8 cellular contexts compared by ENCODE assay signal in genomic region chr16:28210979-28211505, GRCh38. TPM values are rescaled to one million over a fixed set of nuclear protein-coding genes. Genes with fewer than 3 reads are reported as not detected.
A peak's percentile ranks its signal among the peaks of the same experiment; 100 is the strongest.
DNase-seq lines count a peak whose midpoint lies in the region; ATAC-seq, FAIRE-seq and TF ChIP-seq lines count a peak whose summit lies in the region.

No MANE protein-coding gene starts in this region.

- TF ChIP-seq POLR2A in A549 (IDR thresholded peaks at IDR 0.05; ENCODE audit: low read length), result no peak; the same call in 1 of the 2 replicates
- TF ChIP-seq POLR2A in testis (IDR thresholded peaks at IDR 0.05), result no peak

- no peak overlapping the region for H4K91ac ChIP-seq in neuronal stem cell (ENCODE audit: low read depth, low read length, poor library complexity)

- TF ChIP-seq CTCF in A549 (IDR thresholded peaks at IDR 0.05), result no peak
- TF ChIP-seq CTCF in testis (IDR thresholded peaks at IDR 0.05), result no peak

- H3K27me3 ChIP-seq in neuronal stem cell (ENCODE audit: control insufficient read depth in 3 of 3, insufficient read depth in 3 of 3, low read depth in 1 of 3, low read length in 3 of 3) (no peaks in the 10 kb centered on the region), testis (no peaks in the 10 kb centered on the region)

- intact Hi-C loops in activated naive CD4-positive, alpha-beta T cell treated with anti-CD3 and anti-CD28 coated beads for 36 hours (cut with micrococcal nuclease), result no loop called here
- intact Hi-C loops in testis (cut with DNase I; ENCODE audit: low total_unique reads), result no loop called here

- CTCF ChIA-PET in A549 (lab: Yijun Ruan, JAX), result interaction anchor here (1.5 to 2.4 kb wide), 2 partner anchors 8 to 17 kb away, joined by 5 to 7 read pairs; no protein-coding TSS in a partner anchor
- CTCF ChIA-PET in activated naive CD4-positive, alpha-beta T cell treated with anti-CD3 and anti-CD28 coated beads for 36 hours (lab: Charles Lee), result interaction anchor here (1.0 to 3.2 kb wide), 11 partner anchors 8 to 803 kb away, joined by 3 to 16 read pairs (median 5); no protein-coding TSS in a partner anchor

- H3K9ac ChIP-seq in neuronal stem cell (ENCODE audit: low read depth, low read length, poor library complexity), result peak overlapping the region; percentile 91

- peak overlapping the region; percentile 96 for H3K4me3 ChIP-seq in A549
- H3K4me3 ChIP-seq in neuronal stem cell (ENCODE audit: low read length in 2 of 2), result peak overlapping the region; percentile 65 to 91
- H3K4me3 ChIP-seq in testis, result peak overlapping the region; percentile 72 to 86

- H3K9me3 Mint-ChIP-seq in activated naive CD4-positive, alpha-beta T cell treated with anti-CD3 and anti-CD28 coated beads for 36 hours, result no peaks in the 10 kb centered on the region

- H3K27ac ChIP-seq in A549 (peak overlapping the region; percentile 94 to 98), neuronal stem cell (replicated peaks; ENCODE audit: low read length) (no peak overlapping the region), testis (peak overlapping the region; percentile 44 to 89)

- H2AK5ac ChIP-seq in neuronal stem cell (ENCODE audit: low read depth, low read length), result peak overlapping the region; percentile 5

- H3K4me3 Mint-ChIP-seq in activated naive CD4-positive, alpha-beta T cell treated with anti-CD3 and anti-CD28 coated beads for 36 hours, result peak overlapping the region; percentile 96

- DNase-seq in A549 (ENCODE audit: low read depth in 1 of 2, low spot score in 1 of 2) (peak; percentile 58 to 60), HK-2 (ENCODE audit: unreplicated experiment) (peak; percentile 80), RPMI8226 (peak; percentile 87), foreskin melanocyte (peak; percentile 51), neuronal stem cell (ENCODE audit: low spot score) (peak; percentile 11), testis (peak; percentile 74)
- DNase-seq in activated naive CD4-positive, alpha-beta T cell treated with anti-CD3 and anti-CD28 coated beads for 36 hours, result peak; percentile 80

- H3K36me3 ChIP-seq in neuronal stem cell (replicated peaks in 1 of 2; ENCODE audit: control insufficient read depth in 2 of 2, insufficient read depth in 2 of 2, low read length in 2 of 2) (peaks cover 4 to 45% of the 10 kb centered on the region in 2 donors), testis (ENCODE audit: low read depth, missing control alignments) (no peaks in the 10 kb centered on the region)

- peak overlapping the region; percentile 83 for H2BK5ac ChIP-seq in neuronal stem cell (ENCODE audit: low read length)

- no peaks in the 10 kb centered on the region for H3K9me3 ChIP-seq in A549
- no peaks in the 10 kb centered on the region for H3K9me3 ChIP-seq in neuronal stem cell (replicated peaks in 1 of 2; ENCODE audit: control insufficient read depth in 2 of 2, insufficient read depth in 1 of 2, low read depth in 1 of 2, low read length in 2 of 2)
- H3K9me3 ChIP-seq in testis, result no peaks in the 10 kb centered on the region

- peak overlapping the region; percentile 93 for H3K27ac Mint-ChIP-seq in activated naive CD4-positive, alpha-beta T cell treated with anti-CD3 and anti-CD28 coated beads for 36 hours

- H2BK120ac ChIP-seq in neuronal stem cell (ENCODE audit: low read depth, low read length), result no peak overlapping the region

- H3K18ac ChIP-seq in neuronal stem cell (ENCODE audit: low read length), result peak overlapping the region; percentile 77

- H2BK12ac ChIP-seq in neuronal stem cell (ENCODE audit: low read length), result no peak overlapping the region

- no peak overlapping the region for H3K23ac ChIP-seq in neuronal stem cell (ENCODE audit: low read depth, low read length, poor library complexity)

- peak overlapping the region; percentile 69 for H2AFZ ChIP-seq in neuronal stem cell (ENCODE audit: low read length)

- FAIRE-seq in A549 (lab: Jason Lieb, UNC), result no peak

- POLR2A ChIA-PET in A549 (lab: Yijun Ruan, JAX), result interaction anchor here (0.5 kb wide), 1 partner anchor 19 kb away, joined by 3 read pairs; no protein-coding TSS in a partner anchor

- peaks cover 34% of the 10 kb centered on the region for H3K4me1 Mint-ChIP-seq in activated naive CD4-positive, alpha-beta T cell treated with anti-CD3 and anti-CD28 coated beads for 36 hours (ENCODE audit: low read depth)

- peak; percentile 86 to 91 for ATAC-seq in A549
- ATAC-seq in GM18502 (IDR thresholded peaks at IDR 0.05; ENCODE audit: poor library complexity, unreplicated experiment), result peak; percentile 43

- no peak overlapping the region for H3K14ac ChIP-seq in neuronal stem cell (ENCODE audit: low read length)

- TF ChIP-seq EP300 in A549 (IDR thresholded peaks at IDR 0.05), result no peak

- 3% methylated on average over 5 of the region's 26 CpGs for WGBS in A549 (ENCODE audit: missing lambda C conversion rate)
- no CpG with 5 or more reads among the region's 26 CpGs for WGBS in neuronal stem cell (ENCODE audit: extremely low coverage in 2 of 2, insufficient read length in 2 of 2, insufficient replicate concordance in 1 of 2), 2 donors
- WGBS in testis, 2 donors, result 2 to 5% methylated on average over 14 to 26 of the region's 26 CpGs

- H3K36me3 Mint-ChIP-seq in activated naive CD4-positive, alpha-beta T cell treated with anti-CD3 and anti-CD28 coated beads for 36 hours (ENCODE audit: low read depth), result peaks cover 40% of the 10 kb centered on the region

- no peaks in the 10 kb centered on the region for H3K27me3 Mint-ChIP-seq in activated naive CD4-positive, alpha-beta T cell treated with anti-CD3 and anti-CD28 coated beads for 36 hours (ENCODE audit: low read depth)

- no peak overlapping the region for H4K8ac ChIP-seq in neuronal stem cell (ENCODE audit: low read depth, low read length)

- peaks cover 23% of the 10 kb centered on the region for H3K4me1 ChIP-seq in A549
- peaks cover 7% of the 10 kb centered on the region in 2 donors for H3K4me1 ChIP-seq in neuronal stem cell (ENCODE audit: control insufficient read depth in 2 of 2, insufficient read depth in 1 of 2, low read depth in 1 of 2, low read length in 2 of 2)
- peaks cover 13% of the 10 kb centered on the region for H3K4me1 ChIP-seq in testis

- H3K79me1 ChIP-seq in neuronal stem cell (ENCODE audit: low read depth, low read length), result peaks cover 8% of the 10 kb centered on the region

- H3K4ac ChIP-seq in neuronal stem cell (ENCODE audit: low read length), result no peak overlapping the region

- H2BK15ac ChIP-seq in neuronal stem cell (ENCODE audit: low read length), result no peak overlapping the region

- H3K4me2 ChIP-seq in A549, result peak overlapping the region; percentile 92
- H3K4me2 ChIP-seq in neuronal stem cell (ENCODE audit: insufficient read depth, low read length, poor library complexity, severe bottlenecking), result peak overlapping the region; percentile 84

- no peak for TF ChIP-seq RAD21 in A549 (conservative IDR thresholded peaks at IDR 0.05 in 1 of 2, IDR thresholded peaks at IDR 0.05 in 1 of 2)

TF ChIP-seq in A549, 52 proteins besides CTCF, POLR2A, EP300 and RAD21:
- peak; percentile 84; the same call in 1 of the 2 replicates for TF ChIP-seq MYC (IDR thresholded peaks at IDR 0.05; ENCODE audit: borderline replicate concordance, low read length)
- no peak for TF ChIP-seq HMGXB4 (CRISPR knock-in tag; IDR thresholded peaks at IDR 0.05; ENCODE audit: borderline replicate concordance)
- no peak for TF ChIP-seq FOSL2 (IDR thresholded peaks at IDR 0.05)
- peak; percentile 16; the same call in 1 of the 2 replicates for TF ChIP-seq FOSL2 (CRISPR knock-in tag; IDR thresholded peaks at IDR 0.05)
- peak; percentile 93 for TF ChIP-seq MAX (IDR thresholded peaks at IDR 0.05)
- TF ChIP-seq ZSCAN20 (CRISPR knock-in tag; IDR thresholded peaks at IDR 0.05), result no peak
- peak; percentile 63; the same call in 1 of the 2 replicates for TF ChIP-seq E2F6 (IDR thresholded peaks at IDR 0.05; ENCODE audit: borderline replicate concordance, low read depth)

RNA-seq across cellular contexts. Expression of gene XPO6, which starts 0.7 kb away (rescaled TPM):
- 108 and 115 TPM in 2 replicates for polyA plus RNA-seq in A549 (2011; rRNA removed)
- 133 and 154 TPM in 2 replicates for polyA plus RNA-seq in A549 (2012; cell fraction: cytosol; rRNA removed)
- polyA plus RNA-seq in A549 (2012; cell fraction: nucleus; rRNA removed), result 437 and 484 TPM in 2 replicates
- 63.0 to 76.5 TPM (median 70.9 TPM) in 3 replicates for polyA plus RNA-seq in A549 (2017; fragmentation: RNase III; extraction: RNeasy Plus Mini Kit Qiagen cat#74134 plus additional on column Dnase treatment)
- polyA minus RNA-seq in A549 (2011; rRNA and poly(A)+ RNA removed), result 183 and 199 TPM in 2 replicates
- 100 to 1,000 TPM; 215 to 229 TPM for total RNA-seq in activated naive CD4-positive, alpha-beta T cell treated with anti-CD3 and anti-CD28 coated beads for 36 hours
- 45.3 TPM for polyA plus RNA-seq in neuronal stem cell (2013, experiment 1 of 2)
- 42.8 TPM for polyA plus RNA-seq in neuronal stem cell (2013, experiment 2 of 2)
- total RNA-seq in testis, result 100 to 1,000 TPM; 238 to 283 TPM
- 216 TPM for polyA plus RNA-seq in testis (ENCODE audit: insufficient read depth, low read depth, low replicate concordance)

Comparison
In these comparisons a context has a peak if more than half of its experiments do, and no peak if none do; other contexts are left out.
1. DNase-seq: peak in every context shown above with its lines; median percentile 87 in RPMI8226; 80 in HK-2; 80 in activated naive CD4-positive, alpha-beta T cell treated with anti-CD3 and anti-CD28 coated beads for 36 hours; 74 in testis; 59 in A549; 51 in foreskin melanocyte; 11 in neuronal stem cell.